18 cellular contexts compared by ENCODE assay signal in the genomic region with DNA sequence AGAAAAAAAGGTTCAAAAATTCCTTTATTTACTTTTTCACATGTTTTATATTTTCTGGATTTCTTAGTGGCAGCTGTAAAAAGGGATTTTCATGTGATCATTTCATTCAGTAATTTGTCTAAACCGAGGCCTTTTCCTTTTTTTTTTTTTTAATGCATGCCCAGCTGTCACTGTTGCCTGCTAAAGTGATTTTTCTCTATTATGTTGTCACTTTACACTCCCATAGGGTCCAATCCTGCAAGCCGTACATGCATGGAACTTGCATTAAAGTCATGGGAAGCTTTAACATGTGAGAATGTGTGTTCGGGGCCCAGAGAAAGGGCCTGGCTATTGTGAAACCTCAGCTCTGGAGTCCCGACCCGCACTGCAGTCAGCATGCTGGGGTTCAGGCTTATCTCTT.
DNase-seq lines count a peak whose midpoint lies in the region; TF ChIP-seq lines count a peak whose summit lies in the region.
"Had no signal": no experiment of that assay in that cellular context is flagged by ENCODE, and none has a peak within 500 bp of the region (broad histone marks: within the 10 kb centered on the region; RNA-seq: fewer than 3 reads in every experiment).

No MANE protein-coding gene starts in this region.

- peak; percentile 25 for DNase-seq in D341Med (ENCODE audit: low spot score)
- DNase-seq in NCI-H1694 treated with DMSO at 0.1 percent for 48 hours (lab: John Stamatoyannopoulos, UW) = peak; percentile 50
- peak; percentile 23 for DNase-seq in hepatocyte (ENCODE audit: low spot score)
- DNase-seq in neural progenitor cell (ENCODE audit: low spot score) = no peak
- DNase-seq in dorsolateral prefrontal cortex = no peak
- no peak for DNase-seq in NCI-H446 treated with DMSO at 0.1 percent for 48 hours (lab: John Stamatoyannopoulos, UW)
- no peak for DNase-seq in Kasumi-1 (lab: John Stamatoyannopoulos, UW)
- DNase-seq in SW 1271 (lab: John Stamatoyannopoulos, UW) = no peak
- DNase-seq: C1 segment of cervical spinal cord; Calu3; CD4-positive, alpha-beta T cell; DMS153; DND-41; GDM1; HCEC 1CT; HFFc6 had no signal

- peaks cover 17% of the 10 kb centered on the region for H3K4me1 Mint-ChIP-seq in neural progenitor cell
- H3K4me1 Mint-ChIP-seq: B cell had no signal

- no peaks in the 10 kb centered on the region for H3K36me3 Mint-ChIP-seq in neural progenitor cell

- no peak overlapping the region for H2AFZ ChIP-seq in hepatocyte
- H2AFZ ChIP-seq in neural progenitor cell (replicated peaks) = peak overlapping the region; percentile 45

- H3K9me2 ChIP-seq in hepatocyte (replicated peaks; ENCODE audit: insufficient read depth) = no peaks in the 10 kb centered on the region

- no peak overlapping the region for H3K27ac Mint-ChIP-seq in neural progenitor cell
- H3K27ac Mint-ChIP-seq: B cell; CD4-positive, alpha-beta T cell; HFFc6 had no signal

- H3K4me1 ChIP-seq in hepatocyte (ENCODE audit: insufficient read depth) = no peaks in the 10 kb centered on the region
- H3K4me1 ChIP-seq in neural progenitor cell = peaks cover 5% of the 10 kb centered on the region

- no peak for TF ChIP-seq CTCF in hepatocyte (IDR thresholded peaks at IDR 0.05; ENCODE audit: poor library complexity)
- TF ChIP-seq CTCF in neural progenitor cell (IDR thresholded peaks at IDR 0.05) = no peak
- no peak for TF ChIP-seq CTCF in dorsolateral prefrontal cortex (IDR thresholded peaks at IDR 0.05 in 54 of 56, conservative IDR thresholded peaks at IDR 0.05 in 2 of 56; ENCODE audit: low read depth in 1 of 56, partially characterized antibody in 56 of 56)

- H3K9ac ChIP-seq in neural progenitor cell = no peak overlapping the region

- H3K79me2 ChIP-seq in hepatocyte (no peaks in the 10 kb centered on the region), neural progenitor cell (ENCODE audit: low read depth) (no peaks in the 10 kb centered on the region)

- peaks cover 3% of the 10 kb centered on the region for H3K9me3 Mint-ChIP-seq in neural progenitor cell
- H3K9me3 Mint-ChIP-seq: CD4-positive, alpha-beta T cell; HFFc6 had no signal

- H3K4me3 ChIP-seq in hepatocyte = no peak overlapping the region
- no peak overlapping the region for H3K4me3 ChIP-seq in neural progenitor cell
- H3K4me3 ChIP-seq in dorsolateral prefrontal cortex = no peak overlapping the region

- H3K4me3 Mint-ChIP-seq in neural progenitor cell = no peak overlapping the region
- H3K4me3 Mint-ChIP-seq: B cell; CD4-positive, alpha-beta T cell; HFFc6 had no signal

- no peaks in the 10 kb centered on the region for H3K36me3 ChIP-seq in hepatocyte (replicated peaks; ENCODE audit: insufficient read depth, low read depth)
- no peaks in the 10 kb centered on the region for H3K36me3 ChIP-seq in neural progenitor cell

- H3K27ac ChIP-seq in hepatocyte = no peak overlapping the region
- no peak overlapping the region for H3K27ac ChIP-seq in neural progenitor cell
- H3K27ac ChIP-seq in dorsolateral prefrontal cortex = no peak overlapping the region
- H3K27ac ChIP-seq: HL-60 had no signal

- H3K4me2 ChIP-seq in hepatocyte (no peak overlapping the region), neural progenitor cell (no peak overlapping the region)

- H3K9me3 ChIP-seq in hepatocyte (ENCODE audit: low read depth) = no peaks in the 10 kb centered on the region
- H3K9me3 ChIP-seq in neural progenitor cell (ENCODE audit: low read depth) = no peaks in the 10 kb centered on the region

- H3K27me3 Mint-ChIP-seq in neural progenitor cell (ENCODE audit: insufficient read depth, low read depth) = peaks cover 4% of the 10 kb centered on the region
- H3K27me3 Mint-ChIP-seq: CD4-positive, alpha-beta T cell had no signal

- intact Hi-C loops in dorsolateral prefrontal cortex (cut with DNase I) = no loop called here

- H3K27me3 ChIP-seq in hepatocyte = no peaks in the 10 kb centered on the region
- no peaks in the 10 kb centered on the region for H3K27me3 ChIP-seq in neural progenitor cell
- peaks cover 0 to 4% (median 0%) of the 10 kb centered on the region in 45 donors for H3K27me3 ChIP-seq in dorsolateral prefrontal cortex

- no peaks in the 10 kb centered on the region for H4K20me1 ChIP-seq in hepatocyte (ENCODE audit: insufficient read depth, poor library complexity, severe bottlenecking)
- H4K20me1 ChIP-seq in neural progenitor cell (ENCODE audit: low read depth) = no peaks in the 10 kb centered on the region

- H3F3A ChIP-seq in neural progenitor cell (ENCODE audit: low read depth) = no peaks in the 10 kb centered on the region

- WGBS in hepatocyte (ENCODE audit: low lambda C conversion rate, missing lambda C conversion rate) = 42% methylated on average over 5 of the region's 5 CpGs

Comparison
In these comparisons a context has a peak if more than half of its experiments do, and no peak if none do; other contexts are left out.
1. DNase-seq: peak in D341Med (single experiment), NCI-H1694 treated with DMSO at 0.1 percent for 48 hours (single experiment) and hepatocyte (single experiment); none in neural progenitor cell (single experiment), dorsolateral prefrontal cortex (0 of 10), NCI-H446 treated with DMSO at 0.1 percent for 48 hours (single experiment), Kasumi-1 (0 of 2) and SW 1271 (0 of 2).